In genomic region chr7:136009488-136010079, GRCh38 we compare ENCODE assay signal across 8 cellular contexts.
DNase-seq lines count a peak whose midpoint lies in the region; ATAC-seq and TF ChIP-seq lines count a peak whose summit lies in the region.

No MANE protein-coding gene starts in this region.

- H3K4me3 ChIP-seq in foreskin fibroblast (ENCODE audit: low read depth in 1 of 2, low read length in 2 of 2): no peak overlapping the region

- ATAC-seq in GM18858 (IDR thresholded peaks at IDR 0.05; ENCODE audit: unreplicated experiment): no peak

- peak; percentile 37 for TF ChIP-seq CTCF in foreskin fibroblast (IDR thresholded peaks at IDR 0.05; ENCODE audit: low read depth, low read length)

- peak; percentile 49 for DNase-seq in NCI-H510A treated with DMSO at 0.1 percent for 48 hours (lab: John Stamatoyannopoulos, UW)
- no peak for DNase-seq in NCI-H510A (lab: John Stamatoyannopoulos, UW)
- DNase-seq in NCI-H1092 treated with DMSO at 0.1 percent for 48 hours (lab: John Stamatoyannopoulos, UW): peak; percentile 65
- peak; percentile 52 for DNase-seq in SKM-1 treated with dmso at 0.1 percent for 144 hours (lab: John Stamatoyannopoulos, UW; ENCODE audit: unreplicated experiment)
- peak; percentile 14 to 72 for DNase-seq in foreskin fibroblast
- peak; percentile 17 for DNase-seq in putamen (ENCODE audit: low spot score)
- DNase-seq in GF-D8 (lab: John Stamatoyannopoulos, UW): no peak

Comparison
In these comparisons a context has a peak if more than half of its experiments do, and no peak if none do; other contexts are left out.
1. DNase-seq: peak in NCI-H510A treated with DMSO at 0.1 percent for 48 hours (single experiment), NCI-H1092 treated with DMSO at 0.1 percent for 48 hours (single experiment), SKM-1 treated with dmso at 0.1 percent for 144 hours (single experiment), foreskin fibroblast (2 of 2) and putamen (single experiment); none in NCI-H510A (single experiment) and GF-D8 (single experiment).